ENCODE assay signal across 28 cellular contexts in the genomic region with DNA sequence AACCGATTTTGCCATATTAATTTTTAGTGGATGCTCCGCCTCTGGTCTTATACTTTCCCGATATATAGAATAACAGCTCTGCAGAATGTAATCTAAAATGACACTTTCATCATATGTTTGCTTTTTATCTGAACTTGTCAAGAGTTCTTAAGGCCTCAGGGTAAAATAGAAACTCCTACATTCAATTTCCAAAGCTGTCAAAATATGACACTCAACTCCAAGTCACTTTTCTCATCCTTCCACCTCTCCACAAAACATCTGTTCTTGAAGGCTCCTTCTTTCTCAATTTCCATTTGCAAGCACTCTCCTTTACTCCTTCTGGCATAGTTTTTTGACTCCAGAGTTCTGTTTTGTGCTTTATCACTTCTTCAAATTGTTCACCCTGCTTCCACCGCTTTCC.
"Had no signal": no experiment of that assay in that cellular context is flagged by ENCODE, and none has a peak within 500 bp of the region (broad histone marks: within the 10 kb centered on the region; RNA-seq: fewer than 3 reads in every experiment).

No MANE protein-coding gene starts in this region.

- H3K4me3 Mint-ChIP-seq: stimulated activated effector memory CD8-positive, alpha-beta T cell treated with anti-CD3 and anti-CD28 coated beads, Interleukin-12 subunit alpha, Interleukin-12 subunit beta, amount 100 ng/mL, for 72 hours; stimulated activated memory B cell treated with anti-CD40 and anti-IgM and Interleukin-4, amounts not matched to agents 10 μg/mL and 1 μg/mL and 100 μg/mL, for 72 hours; stimulated activated naive B cell treated with anti-CD40 and anti-IgM and Interleukin-4, amounts not matched to agents 10 μg/mL and 1 μg/mL and 100 μg/mL, for 72 hours; stimulated activated naive CD8-positive, alpha-beta T cell treated with anti-CD3 and anti-CD28 coated beads, Interleukin-15, amount 100 ng/mL, for 72 hours; stimulated activated naive CD8-positive, alpha-beta T cell treated with anti-CD3 and anti-CD28 coated beads, Interleukin-15, Interleukin-2, amounts not matched to agents 100 ng/mL and 50 ng/mL, for 24 hours; type B pancreatic cell had no signal

- H3K4me1 ChIP-seq: stomach, suprapubic skin, testis, thyroid gland, tibial artery, tibial nerve, transverse colon, upper lobe of left lung, upper lobe of right lung, uterus, vagina had no signal

- ATAC-seq: stimulated activated effector memory CD8-positive, alpha-beta T cell treated with anti-CD3 and anti-CD28 coated beads, Interleukin-12 subunit alpha, Interleukin-12 subunit beta, amount 100 ng/mL, for 72 hours; stimulated activated memory B cell treated with anti-CD40 and anti-IgM and Interleukin-4, amounts not matched to agents 10 μg/mL and 1 μg/mL and 100 μg/mL, for 72 hours; stimulated activated naive B cell treated with anti-CD40 and anti-IgM and Interleukin-4, amounts not matched to agents 10 μg/mL and 1 μg/mL and 100 μg/mL, for 72 hours; stimulated activated naive CD8-positive, alpha-beta T cell treated with anti-CD3 and anti-CD28 coated beads, Interleukin-15, amount 100 ng/mL, for 72 hours; stimulated activated naive CD8-positive, alpha-beta T cell treated with anti-CD3 and anti-CD28 coated beads, Interleukin-15, Interleukin-2, amounts not matched to agents 100 U/mL and 50 U/mL, for 24 hours; upper lobe of right lung had no signal

- H3K27ac ChIP-seq: stomach, suprapubic skin, testis, thoracic aorta, thyroid gland, tibial artery, tibial nerve, transverse colon, upper lobe of left lung, upper lobe of right lung, uterus, vagina had no signal

- H3K4me3 ChIP-seq: stomach, suprapubic skin, testis, thoracic aorta, thyroid gland, tibial artery, tibial nerve, transverse colon, upper lobe of left lung, upper lobe of right lung, uterus, vagina had no signal

- H3K36me3 Mint-ChIP-seq: stimulated activated effector memory CD8-positive, alpha-beta T cell treated with anti-CD3 and anti-CD28 coated beads, Interleukin-12 subunit alpha, Interleukin-12 subunit beta, amount 100 ng/mL, for 72 hours; stimulated activated memory B cell treated with anti-CD40 and anti-IgM and Interleukin-4, amounts not matched to agents 10 μg/mL and 1 μg/mL and 100 μg/mL, for 72 hours; stimulated activated naive B cell treated with anti-CD40 and anti-IgM and Interleukin-4, amounts not matched to agents 10 μg/mL and 1 μg/mL and 100 μg/mL, for 72 hours had no signal

- DNase-seq: stimulated activated CD4-positive, alpha-beta T cell treated with anti-CD3 and anti-CD28 coated beads, Interleukin-2, amount 100 ng/mL, for 48 hours; stimulated activated CD4-positive, alpha-beta T cell treated with anti-CD3 and anti-CD28 coated beads, Interleukin-4, amount 100 ng/mL, for 1 hour; stimulated activated CD4-positive, alpha-beta T cell treated with anti-CD3 and anti-CD28 coated beads, Interleukin-4, amount 100 ng/mL, for 24 hours; stimulated activated CD4-positive, alpha-beta T cell treated with anti-CD3 and anti-CD28 coated beads, Interleukin-4, amount 100 ng/mL, for 4 hours; stimulated activated CD8-positive, alpha-beta memory T cell treated with anti-CD3 and anti-CD28 coated beads, Interleukin-4, amount 100 ng/mL, for 48 hours; stimulated activated naive B cell treated with anti-CD40 and anti-IgM and Interleukin-4, amounts not matched to agents 10 μg/mL and 1 μg/mL and 100 μg/mL, for 72 hours; stimulated activated naive CD4-positive, alpha-beta T cell; stimulated activated naive CD4-positive, alpha-beta T cell treated with Interleukin-2 at 50 U/mL for 16 hours; stimulated activated naive CD8-positive, alpha-beta T cell treated with anti-CD3 and anti-CD28 coated beads, Interleukin-15, amount 100 ng/mL, for 72 hours; stimulated activated naive CD8-positive, alpha-beta T cell treated with anti-CD3 and anti-CD28 coated beads, Interleukin-15, Interleukin-2, amounts not matched to agents 100 U/mL and 50 U/mL, for 24 hours; stomach; substantia nigra; testis; thyroid gland; tibial artery; transverse colon; trophoblast cell; upper lobe of left lung; upper lobe of right lung; uterus had no signal

- H3K4me1 Mint-ChIP-seq: stimulated activated effector memory CD8-positive, alpha-beta T cell treated with anti-CD3 and anti-CD28 coated beads, Interleukin-12 subunit alpha, Interleukin-12 subunit beta, amount 100 ng/mL, for 72 hours; stimulated activated memory B cell treated with anti-CD40 and anti-IgM and Interleukin-4, amounts not matched to agents 10 μg/mL and 1 μg/mL and 100 μg/mL, for 72 hours; stimulated activated naive B cell treated with anti-CD40 and anti-IgM and Interleukin-4, amounts not matched to agents 10 μg/mL and 1 μg/mL and 100 μg/mL, for 72 hours; stimulated activated naive CD8-positive, alpha-beta T cell treated with anti-CD3 and anti-CD28 coated beads, Interleukin-15, amount 100 ng/mL, for 72 hours had no signal

- H3K27me3 Mint-ChIP-seq: stimulated activated memory B cell treated with anti-CD40 and anti-IgM and Interleukin-4, amounts not matched to agents 10 μg/mL and 1 μg/mL and 100 μg/mL, for 72 hours; stimulated activated naive B cell treated with anti-CD40 and anti-IgM and Interleukin-4, amounts not matched to agents 10 μg/mL and 1 μg/mL and 100 μg/mL, for 72 hours; stimulated activated naive CD8-positive, alpha-beta T cell treated with anti-CD3 and anti-CD28 coated beads, Interleukin-15, amount 100 ng/mL, for 72 hours; stimulated activated naive CD8-positive, alpha-beta T cell treated with anti-CD3 and anti-CD28 coated beads, Interleukin-15, Interleukin-2, amounts not matched to agents 100 ng/mL and 50 ng/mL, for 24 hours; type B pancreatic cell had no signal

- H3K9me3 ChIP-seq: testis, thyroid gland had no signal

- H3K36me3 ChIP-seq: stomach, suprapubic skin, thoracic aorta, thyroid gland, tibial artery, tibial nerve, transverse colon, upper lobe of left lung, upper lobe of right lung, uterus, vagina had no signal

- H3K27me3 ChIP-seq: stomach, suprapubic skin, testis, thyroid gland, tibial artery, tibial nerve, transverse colon, upper lobe of left lung, upper lobe of right lung, uterus, vagina had no signal

- H3K27ac Mint-ChIP-seq: stimulated activated effector memory CD8-positive, alpha-beta T cell treated with anti-CD3 and anti-CD28 coated beads, Interleukin-12 subunit alpha, Interleukin-12 subunit beta, amount 100 ng/mL, for 72 hours; stimulated activated memory B cell treated with anti-CD40 and anti-IgM and Interleukin-4, amounts not matched to agents 10 μg/mL and 1 μg/mL and 100 μg/mL, for 72 hours; stimulated activated naive B cell treated with anti-CD40 and anti-IgM and Interleukin-4, amounts not matched to agents 10 μg/mL and 1 μg/mL and 100 μg/mL, for 72 hours; stimulated activated naive CD8-positive, alpha-beta T cell treated with anti-CD3 and anti-CD28 coated beads, Interleukin-15, amount 100 ng/mL, for 72 hours; stimulated activated naive CD8-positive, alpha-beta T cell treated with anti-CD3 and anti-CD28 coated beads, Interleukin-15, Interleukin-2, amounts not matched to agents 100 ng/mL and 50 ng/mL, for 24 hours; type B pancreatic cell had no signal
